In genomic region chr13:111962431-111962891, GRCh38 we compare ENCODE assay signal across 32 cellular contexts.
DNase-seq lines count a peak whose midpoint lies in the region; ATAC-seq and TF ChIP-seq lines count a peak whose summit lies in the region.
"Had no signal": no experiment of that assay in that cellular context is flagged by ENCODE, and none has a peak within 500 bp of the region (broad histone marks: within the 10 kb centered on the region; RNA-seq: fewer than 3 reads in every experiment).

No MANE protein-coding gene starts in this region.

- H3K36me3 ChIP-seq in BLaER1 (no peaks in the 10 kb centered on the region), mesenchymal stem cell (ENCODE audit: control insufficient read depth in 1 of 2, insufficient read depth in 2 of 2, low read depth in 1 of 2, low read length in 2 of 2) (no peaks in the 10 kb centered on the region)
- H3K36me3 ChIP-seq: right atrium auricular region had no signal

- WGBS in mesenchymal stem cell = 82% methylated on average over 17 of the region's 17 CpGs

- no peak overlapping the region for H2AFZ ChIP-seq in mesenchymal stem cell (ENCODE audit: low read depth, low read length)

- H3K14ac ChIP-seq in mesenchymal stem cell (ENCODE audit: low read length in 2 of 2) = no peak overlapping the region

- no peak overlapping the region for H2BK120ac ChIP-seq in mesenchymal stem cell (ENCODE audit: low read depth, low read length)

- H2BK15ac ChIP-seq in mesenchymal stem cell (ENCODE audit: low read depth, poor library complexity, severe bottlenecking) = no peak overlapping the region

- no peaks in the 10 kb centered on the region for H4K20me1 ChIP-seq in BLaER1

- no peak for TF ChIP-seq POLR2A in erythroblast (IDR thresholded peaks at IDR 0.05; ENCODE audit: low read length)

- no peak overlapping the region for H3K18ac ChIP-seq in mesenchymal stem cell (ENCODE audit: low read depth in 1 of 2, low read length in 2 of 2)

- no peak overlapping the region for H3K27ac ChIP-seq in BLaER1
- no peak overlapping the region for H3K27ac ChIP-seq in mesenchymal stem cell (ENCODE audit: low read length, poor library complexity, severe bottlenecking)
- H3K27ac ChIP-seq: C4-2B, right atrium auricular region, testis had no signal

- no peaks in the 10 kb centered on the region for H3K79me1 ChIP-seq in mesenchymal stem cell (replicated peaks; ENCODE audit: low read length, poor library complexity, severe bottlenecking)

- H3K9me3 ChIP-seq in BLaER1 (peaks cover 5% of the 10 kb centered on the region; the same call in 1 of the 2 replicates), mesenchymal stem cell (ENCODE audit: control insufficient read depth, low read length) (peaks cover 9% of the 10 kb centered on the region)
- H3K9me3 ChIP-seq: right atrium auricular region, testis had no signal

- no peak overlapping the region for H2BK5ac ChIP-seq in mesenchymal stem cell (ENCODE audit: low read depth, low read length, poor library complexity, severe bottlenecking)

- no peak overlapping the region for H2AK5ac ChIP-seq in mesenchymal stem cell (ENCODE audit: low read length, severe bottlenecking)

- H3K27me3 ChIP-seq in BLaER1 = no peaks in the 10 kb centered on the region
- no peaks in the 10 kb centered on the region for H3K27me3 ChIP-seq in mesenchymal stem cell (ENCODE audit: control insufficient read depth in 1 of 2, insufficient read depth in 1 of 2, low read length in 2 of 2)
- H3K27me3 ChIP-seq: right atrium auricular region, testis had no signal

- no peak overlapping the region for H3K23ac ChIP-seq in mesenchymal stem cell (ENCODE audit: low read length in 2 of 2)

- H3K4me3 ChIP-seq in BLaER1 (no peak overlapping the region), mesenchymal stem cell (ENCODE audit: insufficient read depth in 1 of 2, low read depth in 1 of 2, low read length in 2 of 2) (no peak overlapping the region)
- H3K4me3 ChIP-seq: right atrium auricular region, testis had no signal

- H4K8ac ChIP-seq in mesenchymal stem cell (ENCODE audit: low read length) = no peak overlapping the region

- H3K4me2 ChIP-seq in BLaER1 (peak overlapping the region; percentile 11; the same call in 1 of the 2 replicates), mesenchymal stem cell (ENCODE audit: low read length, poor library complexity, severe bottlenecking) (no peak overlapping the region)

- no peak overlapping the region for H3K9ac ChIP-seq in BLaER1
- H3K9ac ChIP-seq in mesenchymal stem cell (ENCODE audit: low read length) = no peak overlapping the region

- H3K4ac ChIP-seq in mesenchymal stem cell (ENCODE audit: low read depth in 1 of 2, low read length in 2 of 2) = no peak overlapping the region

- H2BK12ac ChIP-seq in mesenchymal stem cell (ENCODE audit: low read length in 2 of 2) = no peak overlapping the region

- H3K4me1 ChIP-seq in BLaER1 = peaks cover 10% of the 10 kb centered on the region
- H3K4me1 ChIP-seq in mesenchymal stem cell (ENCODE audit: control insufficient read depth, insufficient read depth, low read depth, low read length) = no peaks in the 10 kb centered on the region
- H3K4me1 ChIP-seq: right atrium auricular region, testis had no signal

- no peak overlapping the region for H4K91ac ChIP-seq in mesenchymal stem cell (ENCODE audit: low read length)

- DNase-seq in HT1080 (ENCODE audit: low read depth) = peak; percentile 21
- peak; percentile 7 for DNase-seq in RKO (ENCODE audit: low spot score)
- peak; percentile 33 for DNase-seq in mesenchymal stem cell
- DNase-seq in erythroblast (lab: John Stamatoyannopoulos, UW) = no peak
- no peak for DNase-seq in activated effector memory CD4-positive, alpha-beta T cell treated with Interleukin-2 at 50 U/mL for 16 hours
- DNase-seq in DMS53 treated with DMSO at 0.1 percent for 48 hours (lab: John Stamatoyannopoulos, UW; ENCODE audit: unreplicated experiment) = no peak
- DNase-seq: activated CD4-positive, alpha-beta memory T cell treated with anti-CD3 and anti-CD28 coated beads for 36 hours; activated CD8-positive, alpha-beta memory T cell treated with anti-CD3 and anti-CD28 coated beads, Interleukin-2, amount 50 U/mL, for 48 hours; anterior cingulate cortex; Calu3; caudate nucleus; dermis blood vessel endothelial cell; KBM-7; left colon; mesendoderm; naive B cell; NCI-H1048; NCI-H187; NCI-H69; OCI-M1; Right ventricle myocardium superior; stimulated activated CD4-positive, alpha-beta T cell treated with anti-CD3 and anti-CD28 coated beads, Interleukin-12 subunit alpha, Interleukin-12 subunit beta, amount 100 ng/mL, for 4 hours; stimulated activated CD4-positive, alpha-beta T cell treated with anti-CD3 and anti-CD28 coated beads, Interleukin-4, amount 100 ng/mL, for 4 hours; stimulated activated naive CD4-positive, alpha-beta T cell treated with Interleukin-2 at 50 U/mL for 16 hours; testis had no signal

- ATAC-seq in GM18870 (IDR thresholded peaks at IDR 0.05; ENCODE audit: unreplicated experiment) = no peak
- ATAC-seq: activated CD4-positive, CD25-positive, alpha-beta regulatory T cell treated with anti-CD3 and anti-CD28 coated beads, Interleukin-2, amount 50 U/mL, for 24 hours; activated T-helper 17 cell treated with anti-CD3 and anti-CD28 coated beads, Interleukin-2, amount 50 U/mL, for 72 hours; HCT116; left colon had no signal

Comparison
In these comparisons a context has a peak if more than half of its experiments do, and no peak if none do; other contexts are left out.
1. DNase-seq: peak in HT1080 (single experiment), RKO (single experiment) and mesenchymal stem cell (single experiment); none in erythroblast (0 of 2), activated effector memory CD4-positive, alpha-beta T cell treated with Interleukin-2 at 50 U/mL for 16 hours (single experiment) and DMS53 treated with DMSO at 0.1 percent for 48 hours (single experiment).